25 cellular contexts compared by ENCODE assay signal in genomic region chr14:64488590-64489099, GRCh38.
"Had no signal": no experiment of that assay in that cellular context is flagged by ENCODE, and none has a peak within 500 bp of the region (broad histone marks: within the 10 kb centered on the region; RNA-seq: fewer than 3 reads in every experiment).

No MANE protein-coding gene starts in this region.

- FAIRE-seq: colon, frontal cortex had no signal

- H3K4me3 Mint-ChIP-seq: immature natural killer cell; naive thymus-derived CD8-positive, alpha-beta T cell; nephron progenitor cell; type B pancreatic cell had no signal

- DNase-seq: dorsolateral prefrontal cortex; effector CD4-positive, alpha-beta T cell; hypothalamus; immature natural killer cell; islet precursor cell; kidney glomerular epithelial cell; mesendoderm; midbrain; naive thymus-derived CD8-positive, alpha-beta T cell; nephron progenitor cell; nucleus accumbens; stimulated activated CD4-positive, alpha-beta T cell treated with anti-CD3 and anti-CD28 coated beads, Interleukin-12 subunit alpha, Interleukin-12 subunit beta, amount 100 ng/mL, for 4 hours; stimulated activated CD4-positive, alpha-beta T cell treated with anti-CD3 and anti-CD28 coated beads, Interleukin-1b, Interleukin-23, amount 100 ng/mL, for 48 hours; stimulated activated CD4-positive, alpha-beta T cell treated with anti-CD3 and anti-CD28 coated beads, Interleukin-4, amount 100 ng/mL, for 1 hour; stimulated activated CD8-positive, alpha-beta memory T cell treated with anti-CD3 and anti-CD28 coated beads, Interleukin-4, amount 100 ng/mL, for 48 hours; stimulated activated naive CD4-positive, alpha-beta T cell treated with Interleukin-2 at 50 U/mL for 16 hours; stomach; thyroid gland had no signal

- H3K4me2 ChIP-seq: smooth muscle cell had no signal

- H3K9me3 ChIP-seq: prostate gland, right atrium auricular region, stomach, thyroid gland had no signal

- H3K27me3 ChIP-seq: dorsolateral prefrontal cortex, right atrium auricular region, stomach, thyroid gland had no signal

- H3K4me1 ChIP-seq: prostate gland, stomach had no signal

- H3K9me3 Mint-ChIP-seq: immature natural killer cell; naive thymus-derived CD8-positive, alpha-beta T cell; nephron progenitor cell; type B pancreatic cell had no signal

- H3K4me3 ChIP-seq: dorsolateral prefrontal cortex, prostate gland, right atrium auricular region, smooth muscle cell, stomach, thyroid gland had no signal

- H3K27ac ChIP-seq: dorsolateral prefrontal cortex, prostate gland, right atrium auricular region, stomach, thyroid gland had no signal

- ATAC-seq: naive thymus-derived CD8-positive, alpha-beta T cell; sciatic nerve had no signal

- H3K27me3 Mint-ChIP-seq: naive thymus-derived CD8-positive, alpha-beta T cell; type B pancreatic cell had no signal

- H3K27ac Mint-ChIP-seq: nephron progenitor cell, type B pancreatic cell had no signal
